Comparison of ENCODE assay signal across 8 cellular contexts in the genomic region with DNA sequence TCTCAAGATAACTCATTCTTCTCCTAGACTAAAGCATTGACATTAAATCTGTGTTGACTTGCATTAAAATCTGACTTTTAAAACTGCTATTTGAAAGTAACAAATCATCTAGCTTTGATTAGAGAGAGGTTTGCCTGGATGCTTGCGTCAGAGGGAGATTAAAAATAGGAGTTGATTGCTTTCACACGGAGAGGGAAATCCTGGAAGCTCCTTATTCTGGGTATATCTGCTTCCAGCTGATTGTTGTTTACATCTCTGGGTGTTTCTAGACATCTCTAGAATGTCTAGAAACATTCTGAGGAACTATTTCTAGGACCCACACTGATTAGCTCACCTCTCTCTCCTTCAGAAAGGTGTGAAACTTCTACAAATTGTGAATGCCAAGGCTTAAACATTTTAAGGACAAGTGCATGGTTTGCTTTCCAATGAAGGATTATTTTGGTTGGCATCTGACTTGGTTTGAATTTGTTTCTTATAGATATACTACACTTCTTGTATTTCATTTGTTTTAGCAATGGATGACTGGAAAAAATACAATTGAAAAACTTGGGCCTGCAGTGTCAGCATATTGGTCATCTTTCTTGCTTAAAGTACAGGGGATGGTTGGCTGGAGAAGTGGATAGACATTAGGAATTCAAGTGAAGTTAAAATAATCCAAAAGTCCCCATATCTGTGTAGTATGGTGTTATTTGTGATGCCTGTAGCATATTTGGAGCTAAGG. TPM values are rescaled to one million over a fixed set of nuclear protein-coding genes. Genes with fewer than 3 reads are reported as not detected.
A peak's percentile ranks its signal among the peaks of the same experiment; 100 is the strongest.
DNase-seq lines count a peak whose midpoint lies in the region; ATAC-seq and TF ChIP-seq lines count a peak whose summit lies in the region.

No MANE protein-coding gene starts in this region.

- H3K27ac Mint-ChIP-seq in Calu3 (ENCODE audit: unreplicated experiment): peak overlapping the region; percentile 82

- CTCF ChIA-PET in Calu3 (lab: Charles Lee): interaction anchor here (1.1 to 1.5 kb wide), 5 partner anchors 31 to 135 kb away, joined by 3 to 6 read pairs (median 4); no protein-coding TSS in a partner anchor

- DNase-seq in Calu3 (no peak), SK-N-MC (ENCODE audit: low read depth, low spot score) (no peak), epithelial cell of prostate (ENCODE audit: low read depth, low spot score) (no peak), ovary (no peak), NCI-H524 (lab: John Stamatoyannopoulos, UW) (no peak), NOMO-1 treated with DMSO at 0.1 percent for 48 hours (lab: John Stamatoyannopoulos, UW; ENCODE audit: unreplicated experiment) (no peak)

- H3K4me3 Mint-ChIP-seq in Calu3 (ENCODE audit: low read depth, unreplicated experiment): peak overlapping the region; percentile 77

- ATAC-seq in HG03108 (IDR thresholded peaks at IDR 0.05; ENCODE audit: unreplicated experiment): no peak
- ATAC-seq in HG02623 (IDR thresholded peaks at IDR 0.05; ENCODE audit: unreplicated experiment): no peak

- H3K4me1 ChIP-seq in ovary (ENCODE audit: insufficient read depth): peaks cover 4% of the 10 kb centered on the region

- TF ChIP-seq EP300 in ovary (IDR thresholded peaks at IDR 0.05): no peak

- intact Hi-C loops in Calu3 (cut with micrococcal nuclease; ENCODE audit: unreplicated experiment): loop anchor here (5.0 kb wide), 1 partner anchor 40 kb away; no protein-coding TSS in a partner anchor
- intact Hi-C loops in ovary (cut with DNase I): loop anchor here in 2 of 4 donors (5.0 kb wide), 1 partner anchor 130 kb away; no protein-coding TSS in a partner anchor

- no peak for TF ChIP-seq POLR2A in ovary (IDR thresholded peaks at IDR 0.05)

- H3K4me3 ChIP-seq in SK-N-MC (peak overlapping the region; percentile 95; the same call in 1 of the 2 replicates), ovary (peak overlapping the region; percentile 55)

- H3K27ac ChIP-seq in SK-N-MC (no peak overlapping the region), epithelial cell of prostate (peak overlapping the region; percentile 84), ovary (peak overlapping the region in 1 of 2 donors; percentile 86)

- H3K27me3 Mint-ChIP-seq in Calu3 (ENCODE audit: unreplicated experiment): no peaks in the 10 kb centered on the region

- H3K9ac ChIP-seq in SK-N-MC (ENCODE audit: insufficient read length): no peak overlapping the region

- no peaks in the 10 kb centered on the region for H3K9me3 Mint-ChIP-seq in Calu3 (ENCODE audit: low read depth, unreplicated experiment)

- 3 to 14% (median 10%) methylated on average over 2 of the region's 2 CpGs for WGBS in ovary, 3 donors

- peaks cover 39% of the 10 kb centered on the region for H3K36me3 Mint-ChIP-seq in Calu3 (ENCODE audit: insufficient read depth, unreplicated experiment)

- no peaks in the 10 kb centered on the region for H3K36me3 ChIP-seq in SK-N-MC (ENCODE audit: insufficient read depth, low read length)
- H3K36me3 ChIP-seq in ovary: no peaks in the 10 kb centered on the region

- no TSS peak for BruUV-seq in Calu3 (replicated peaks; lab: Mats Ljungman, UMichigan)

- H3K4me1 Mint-ChIP-seq in Calu3 (ENCODE audit: low read depth, unreplicated experiment): peaks cover 25% of the 10 kb centered on the region

- no peaks in the 10 kb centered on the region for H3K27me3 ChIP-seq in ovary

- H3K9me3 ChIP-seq in SK-N-MC (ENCODE audit: low read depth, low read length) (no peaks in the 10 kb centered on the region), ovary (no peaks in the 10 kb centered on the region)

- TF ChIP-seq CTCF in Calu3 (IDR thresholded peaks at IDR 0.05; ENCODE audit: unreplicated experiment) (no peak), ovary (IDR thresholded peaks at IDR 0.05) (no peak)

RNA-seq across cellular contexts. Expression of gene DIP2B, which starts 2.1 kb away (rescaled TPM):
- 22.8 and 24.5 TPM in 2 replicates for total RNA-seq in Calu3 (2022)
- total RNA-seq in ovary: 10 to 100 TPM; 16.4 to 33.3 (median 20.0) TPM
- 10 to 100 TPM in 1 of 2 donors, 1 to 10 TPM in 1; 7.2 to 17.4 TPM for polyA plus RNA-seq in ovary
